8 cellular contexts compared by ENCODE assay signal in the genomic region with DNA sequence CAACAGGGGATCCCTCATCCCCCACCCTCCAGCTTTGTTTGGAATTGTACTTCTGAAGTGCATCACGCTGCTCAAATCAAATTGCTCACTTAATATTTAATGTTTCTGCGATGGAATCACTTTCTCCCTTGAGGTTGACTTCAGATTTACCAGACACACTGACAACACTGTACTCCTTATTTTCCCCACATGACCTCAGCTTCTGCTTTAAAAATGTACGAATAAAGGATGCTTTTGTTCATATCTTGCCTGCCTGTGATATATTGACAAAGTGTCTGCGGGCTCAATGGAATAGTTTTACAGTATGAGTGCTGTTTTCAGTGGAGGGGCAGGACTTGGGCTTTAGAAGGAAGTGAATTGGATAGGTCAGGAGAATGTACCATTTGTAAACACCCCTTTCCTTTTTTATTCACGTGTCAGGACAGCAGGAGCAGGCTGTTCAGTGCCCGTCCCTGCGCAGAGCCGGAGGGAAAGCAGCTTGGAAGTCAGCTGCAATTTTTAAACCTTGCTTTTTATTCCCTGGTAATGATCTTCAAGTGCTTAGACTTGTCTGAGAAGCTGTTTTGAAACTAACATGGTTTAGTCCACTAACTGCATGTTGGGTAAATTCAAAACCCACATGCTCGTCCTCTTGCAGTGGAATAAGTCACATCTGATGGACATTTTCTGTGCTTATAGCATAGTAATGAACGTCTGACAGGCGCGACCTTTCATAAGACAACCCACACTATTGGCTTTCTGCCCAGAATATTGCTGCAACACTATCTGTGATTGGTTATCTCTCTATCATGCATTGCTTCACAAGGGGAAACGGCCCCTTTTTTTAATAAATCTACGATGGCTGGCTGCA. TPM values are rescaled to one million over a fixed set of nuclear protein-coding genes. Genes with fewer than 3 reads are reported as not detected.
DNase-seq lines count a peak whose midpoint lies in the region; ATAC-seq lines count a peak whose summit lies in the region.

No MANE protein-coding gene starts in this region.

- H3K27ac Mint-ChIP-seq in natural killer cell treated with Interleukin-12 subunit alpha and Interleukin-12 subunit beta and Interleukin-15 and Interleukin-18, amount 100 ng/mL, for 72 hours, result peak overlapping the region; percentile 85 to 94

- H3K4me3 ChIP-seq in urinary bladder (ENCODE audit: low read depth, low read length), result peak overlapping the region; percentile 32

- peak overlapping the region; percentile 89 for H3K4me3 Mint-ChIP-seq in natural killer cell treated with Interleukin-12 subunit alpha and Interleukin-12 subunit beta and Interleukin-15 and Interleukin-18, amount 100 ng/mL, for 72 hours

- DNase-seq in C1 segment of cervical spinal cord (lab: John Stamatoyannopoulos, UW), result peak in 12 of 14 donors; percentile 39 to 92 (median 60)
- DNase-seq in NCI-H774 (lab: John Stamatoyannopoulos, UW), result peak; percentile 48
- peak; percentile 54 for DNase-seq in activated T-cell treated with anti-CD3 and anti-CD28 coated beads for 4 hours
- peak; percentile 99 for DNase-seq in fibroblast of gingiva (ENCODE audit: low read depth)
- DNase-seq in natural killer cell treated with Interleukin-12 subunit alpha and Interleukin-12 subunit beta and Interleukin-15 and Interleukin-18, amount 100 ng/mL, for 72 hours (ENCODE audit: low spot score), result peak; percentile 78

- ATAC-seq in GM19025 (IDR thresholded peaks at IDR 0.05; ENCODE audit: low read depth, unreplicated experiment), result peak; percentile 45
- peak; percentile 57 for ATAC-seq in HG03432 (IDR thresholded peaks at IDR 0.05; ENCODE audit: unreplicated experiment)
- peak; percentile 83 to 87 for ATAC-seq in natural killer cell treated with Interleukin-12 subunit alpha and Interleukin-12 subunit beta and Interleukin-15 and Interleukin-18, amount 100 ng/mL, for 72 hours

- 4% methylated on average over 14 of the region's 14 CpGs for WGBS in urinary bladder

- H3K9me3 Mint-ChIP-seq in natural killer cell treated with Interleukin-12 subunit alpha and Interleukin-12 subunit beta and Interleukin-15 and Interleukin-18, amount 100 ng/mL, for 72 hours, result no peaks in the 10 kb centered on the region

- H3K36me3 Mint-ChIP-seq in natural killer cell treated with Interleukin-12 subunit alpha and Interleukin-12 subunit beta and Interleukin-15 and Interleukin-18, amount 100 ng/mL, for 72 hours, result peaks cover 26% of the 10 kb centered on the region

- H3K36me3 ChIP-seq in urinary bladder (ENCODE audit: insufficient read depth), result peaks cover 2% of the 10 kb centered on the region

- H3K4me1 ChIP-seq in urinary bladder (ENCODE audit: insufficient read depth), result no peaks in the 10 kb centered on the region

- H3K27ac ChIP-seq in urinary bladder (ENCODE audit: low read depth), result peak overlapping the region; percentile 78

- H3K4me1 Mint-ChIP-seq in natural killer cell treated with Interleukin-12 subunit alpha and Interleukin-12 subunit beta and Interleukin-15 and Interleukin-18, amount 100 ng/mL, for 72 hours (ENCODE audit: low read depth in 2 of 2), result peaks cover 57 to 69% of the 10 kb centered on the region in 2 donors

- H3K27me3 Mint-ChIP-seq in natural killer cell treated with Interleukin-12 subunit alpha and Interleukin-12 subunit beta and Interleukin-15 and Interleukin-18, amount 100 ng/mL, for 72 hours, result no peaks in the 10 kb centered on the region

RNA-seq across cellular contexts. Expression of gene MBNL1, which starts 29.9 kb away (rescaled TPM):
- 100 to 1,000 TPM; 353 to 509 TPM for total RNA-seq in natural killer cell treated with Interleukin-12 subunit alpha and Interleukin-12 subunit beta and Interleukin-15 and Interleukin-18, amount 100 ng/mL, for 72 hours
- total RNA-seq in urinary bladder, result 300 TPM
- polyA plus RNA-seq in urinary bladder, result 113 TPM

Comparison
In these comparisons a context has a peak if more than half of its experiments do, and no peak if none do; other contexts are left out.
1. Peak in every context shown above with its lines: DNase-seq, ATAC-seq, H3K4me3 ChIP-seq and H3K27ac ChIP-seq.
2. DNase-seq: peak in every context shown above with its lines; median percentile 99 in fibroblast of gingiva; 78 in natural killer cell treated with Interleukin-12 subunit alpha and Interleukin-12 subunit beta and Interleukin-15 and Interleukin-18, amount 100 ng/mL, for 72 hours; 60 in C1 segment of cervical spinal cord; 54 in activated T-cell treated with anti-CD3 and anti-CD28 coated beads for 4 hours; 48 in NCI-H774.